Comparison of ENCODE assay signal across 24 cellular contexts in genomic region chr5:170069512-170069911, GRCh38. TPM values are rescaled to one million over a fixed set of nuclear protein-coding genes. Genes with fewer than 3 reads are reported as not detected.
A peak's percentile ranks its signal among the peaks of the same experiment; 100 is the strongest.
DNase-seq lines count a peak whose midpoint lies in the region; ATAC-seq and TF ChIP-seq lines count a peak whose summit lies in the region.
"Had no signal": no experiment of that assay in that cellular context is flagged by ENCODE, and none has a peak within 500 bp of the region (broad histone marks: within the 10 kb centered on the region; RNA-seq: fewer than 3 reads in every experiment).

No MANE protein-coding gene starts in this region.

- no peaks in the 10 kb centered on the region for H3K4me1 Mint-ChIP-seq in activated CD8-positive, alpha-beta T cell treated with anti-CD3 and anti-CD28 coated beads, Interleukin-2, amount 10 ng/mL, durations not matched to agents 7 days and 5 days (ENCODE audit: low read depth)
- peaks cover 2% of the 10 kb centered on the region for H3K4me1 Mint-ChIP-seq in activated CD8-positive, alpha-beta T cell treated with anti-CD3 and anti-CD28 coated beads for 36 hours (ENCODE audit: low read depth)
- peaks cover 5% of the 10 kb centered on the region for H3K4me1 Mint-ChIP-seq in endodermal cell

- intact Hi-C loops in activated CD8-positive, alpha-beta T cell treated with anti-CD3 and anti-CD28 coated beads for 36 hours (cut with micrococcal nuclease): no loop called here
- intact Hi-C loops in sigmoid colon (cut with DNase I): no loop called here

- CTCF ChIA-PET in activated CD8-positive, alpha-beta T cell treated with anti-CD3 and anti-CD28 coated beads, Interleukin-2, amount 10 ng/mL, durations not matched to agents 7 days and 5 days (lab: Charles Lee): interaction anchor here (2.2 to 2.3 kb wide), 2 partner anchors 9 to 12 kb away, joined by 9 to 17 read pairs; no protein-coding TSS in a partner anchor
- CTCF ChIA-PET in activated CD8-positive, alpha-beta T cell treated with anti-CD3 and anti-CD28 coated beads for 36 hours (lab: Charles Lee): interaction anchor here (0.6 to 2.3 kb wide), 3 partner anchors 10 to 114 kb away, joined by 3 to 14 read pairs (median 3); no protein-coding TSS in a partner anchor

- H3K9me3 ChIP-seq in endodermal cell (ENCODE audit: control insufficient read depth, low read length) (no peaks in the 10 kb centered on the region), sigmoid colon (no peaks in the 10 kb centered on the region)
- H3K9me3 ChIP-seq: A549 had no signal

- H3K4me1 ChIP-seq in endodermal cell (ENCODE audit: control insufficient read depth, insufficient read depth, low read length): no peaks in the 10 kb centered on the region
- H3K4me1 ChIP-seq in sigmoid colon: no peaks in the 10 kb centered on the region
- H3K4me1 ChIP-seq: A549 had no signal

- no peak for TF ChIP-seq POLR2A in sigmoid colon (IDR thresholded peaks at IDR 0.05)

- no peak overlapping the region for H3K4me3 Mint-ChIP-seq in activated CD8-positive, alpha-beta T cell treated with anti-CD3 and anti-CD28 coated beads, Interleukin-2, amount 10 ng/mL, durations not matched to agents 7 days and 5 days
- H3K4me3 Mint-ChIP-seq in activated CD8-positive, alpha-beta T cell treated with anti-CD3 and anti-CD28 coated beads for 36 hours: no peak overlapping the region
- no peak overlapping the region for H3K4me3 Mint-ChIP-seq in endodermal cell
- H3K4me3 Mint-ChIP-seq: GM23338, H9, HFFc6 had no signal

- H3K4me3 ChIP-seq in endodermal cell (ENCODE audit: low read length): no peak overlapping the region
- no peak overlapping the region for H3K4me3 ChIP-seq in sigmoid colon
- H3K4me3 ChIP-seq: A549, GM23338 had no signal

- POLR2A ChIA-PET in activated CD8-positive, alpha-beta T cell treated with anti-CD3 and anti-CD28 coated beads, Interleukin-2, amount 10 ng/mL, durations not matched to agents 7 days and 5 days (lab: Charles Lee): no interaction called here
- POLR2A ChIA-PET in activated CD8-positive, alpha-beta T cell treated with anti-CD3 and anti-CD28 coated beads for 36 hours (lab: Charles Lee): no interaction called here

- no peaks in the 10 kb centered on the region for H3K27me3 Mint-ChIP-seq in activated CD8-positive, alpha-beta T cell treated with anti-CD3 and anti-CD28 coated beads, Interleukin-2, amount 10 ng/mL, durations not matched to agents 7 days and 5 days (ENCODE audit: low read depth)
- no peaks in the 10 kb centered on the region for H3K27me3 Mint-ChIP-seq in activated CD8-positive, alpha-beta T cell treated with anti-CD3 and anti-CD28 coated beads for 36 hours
- H3K27me3 Mint-ChIP-seq in endodermal cell (ENCODE audit: insufficient read depth): no peaks in the 10 kb centered on the region
- H3K27me3 Mint-ChIP-seq: CD4-positive, alpha-beta memory T cell had no signal

- no peaks in the 10 kb centered on the region for H3K36me3 ChIP-seq in endodermal cell (ENCODE audit: control insufficient read depth, insufficient read depth, low read length)
- no peaks in the 10 kb centered on the region for H3K36me3 ChIP-seq in sigmoid colon

- H3K27me3 ChIP-seq in endodermal cell (ENCODE audit: control insufficient read depth, insufficient read depth, low read length, poor library complexity, severe bottlenecking): no peaks in the 10 kb centered on the region
- no peaks in the 10 kb centered on the region for H3K27me3 ChIP-seq in sigmoid colon

- TF ChIP-seq EP300 in sigmoid colon (IDR thresholded peaks at IDR 0.05): no peak

- WGBS in endodermal cell (ENCODE audit: insufficient coverage in 1 of 2, insufficient read length in 1 of 2), 2 experiments: 92 to 97% methylated on average over 3 to 5 of the region's 5 CpGs
- WGBS in sigmoid colon, 2 donors: 76 to 87% methylated on average over 5 of the region's 5 CpGs

- no peak overlapping the region for H3K27ac ChIP-seq in endodermal cell (ENCODE audit: low read depth, low read length)
- no peak overlapping the region for H3K27ac ChIP-seq in sigmoid colon
- H3K27ac ChIP-seq: A549 had no signal

- TF ChIP-seq CTCF in activated CD8-positive, alpha-beta T cell treated with anti-CD3 and anti-CD28 coated beads for 36 hours (IDR thresholded peaks at IDR 0.05): no peak
- TF ChIP-seq CTCF in endodermal cell (conservative IDR thresholded peaks at IDR 0.05): no peak
- TF ChIP-seq CTCF in sigmoid colon (IDR thresholded peaks at IDR 0.05): no peak

- no peaks in the 10 kb centered on the region for H3K9me3 Mint-ChIP-seq in activated CD8-positive, alpha-beta T cell treated with anti-CD3 and anti-CD28 coated beads, Interleukin-2, amount 10 ng/mL, durations not matched to agents 7 days and 5 days (ENCODE audit: insufficient read depth)
- H3K9me3 Mint-ChIP-seq in activated CD8-positive, alpha-beta T cell treated with anti-CD3 and anti-CD28 coated beads for 36 hours: no peaks in the 10 kb centered on the region
- H3K9me3 Mint-ChIP-seq in endodermal cell: no peaks in the 10 kb centered on the region
- H3K9me3 Mint-ChIP-seq: GM23338, H9, HFFc6 had no signal

- H3K36me3 Mint-ChIP-seq in activated CD8-positive, alpha-beta T cell treated with anti-CD3 and anti-CD28 coated beads, Interleukin-2, amount 10 ng/mL, durations not matched to agents 7 days and 5 days (ENCODE audit: low read depth): peaks cover 59% of the 10 kb centered on the region
- H3K36me3 Mint-ChIP-seq in activated CD8-positive, alpha-beta T cell treated with anti-CD3 and anti-CD28 coated beads for 36 hours (ENCODE audit: low read depth): peaks cover 56% of the 10 kb centered on the region
- H3K36me3 Mint-ChIP-seq in endodermal cell (ENCODE audit: low read depth): no peaks in the 10 kb centered on the region

- ATAC-seq in activated CD8-positive, alpha-beta T cell treated with anti-CD3 and anti-CD28 coated beads, Interleukin-2, amount 10 ng/mL, durations not matched to agents 7 days and 5 days: no peak
- no peak for ATAC-seq in activated CD8-positive, alpha-beta T cell treated with anti-CD3 and anti-CD28 coated beads for 36 hours
- no peak for ATAC-seq in HG03565 (IDR thresholded peaks at IDR 0.05; ENCODE audit: unreplicated experiment)
- ATAC-seq: A549, GM23338, HCT116 had no signal

- DNase-seq in activated CD8-positive, alpha-beta T cell treated with anti-CD3 and anti-CD28 coated beads, Interleukin-2, amount 10 ng/mL, durations not matched to agents 7 days and 5 days: no peak
- no peak for DNase-seq in activated CD8-positive, alpha-beta T cell treated with anti-CD3 and anti-CD28 coated beads for 36 hours
- DNase-seq in endodermal cell (peak; percentile 24), sigmoid colon (peak; percentile 17), hippocampal formation (lab: John Stamatoyannopoulos, UW) (no peak), dermis blood vessel endothelial cell (no peak)
- DNase-seq: 8988T; C1 segment of cervical spinal cord; Calu3; CD4-positive, alpha-beta memory T cell; COR-L47; DMS53; DMS79 treated with DMSO at 0.1 percent for 48 hours; GF-D8; H9; HFFc6 had no signal

- no peak overlapping the region for H3K9ac ChIP-seq in endodermal cell (ENCODE audit: extremely low read depth, low read length, poor library complexity, severe bottlenecking)

- peak overlapping the region; percentile 1 for H3K27ac Mint-ChIP-seq in activated CD8-positive, alpha-beta T cell treated with anti-CD3 and anti-CD28 coated beads, Interleukin-2, amount 10 ng/mL, durations not matched to agents 7 days and 5 days
- no peak overlapping the region for H3K27ac Mint-ChIP-seq in activated CD8-positive, alpha-beta T cell treated with anti-CD3 and anti-CD28 coated beads for 36 hours
- no peak overlapping the region for H3K27ac Mint-ChIP-seq in endodermal cell
- H3K27ac Mint-ChIP-seq: GM23338, HFFc6 had no signal

RNA-seq across cellular contexts. Expression of gene FOXI1, which starts 36.2 kb away (rescaled TPM):
- not detected for total RNA-seq in activated CD8-positive, alpha-beta T cell treated with anti-CD3 and anti-CD28 coated beads, Interleukin-2, amount 10 ng/mL, durations not matched to agents 7 days and 5 days
- not detected for total RNA-seq in activated CD8-positive, alpha-beta T cell treated with anti-CD3 and anti-CD28 coated beads for 36 hours
- 1 to 10 TPM in 1 of 2 donors, under 1 TPM in 1; 0.44 to 3.5 TPM for total RNA-seq in endodermal cell
- polyA plus RNA-seq in endodermal cell (2013, experiment 1 of 2): 0.18 TPM
- 0.17 TPM for polyA plus RNA-seq in endodermal cell (2013, experiment 2 of 2)
- total RNA-seq in sigmoid colon: not detected
- under 1 TPM in 1 of 3 donors, not detected in 2; 0.06 TPM for polyA plus RNA-seq in sigmoid colon
- total RNA-seq in dermis blood vessel endothelial cell: not detected in 2 replicates
- total RNA-seq: Calu3; CD4-positive, alpha-beta memory T cell; Daoy; G401; GM23338; H4; H9; HFFc6 had no signal
- polyA plus RNA-seq: A549; BJ; CD4-positive, alpha-beta memory T cell; GM23338 had no signal

Comparison
In these comparisons a context has a peak if more than half of its experiments do, and no peak if none do; other contexts are left out.
1. DNase-seq: peak in endodermal cell (single experiment) and sigmoid colon (single experiment); none in activated CD8-positive, alpha-beta T cell treated with anti-CD3 and anti-CD28 coated beads, Interleukin-2, amount 10 ng/mL, durations not matched to agents 7 days and 5 days (single experiment), activated CD8-positive, alpha-beta T cell treated with anti-CD3 and anti-CD28 coated beads for 36 hours (single experiment), hippocampal formation (0 of 2) and dermis blood vessel endothelial cell (single experiment).